In the genomic region with DNA sequence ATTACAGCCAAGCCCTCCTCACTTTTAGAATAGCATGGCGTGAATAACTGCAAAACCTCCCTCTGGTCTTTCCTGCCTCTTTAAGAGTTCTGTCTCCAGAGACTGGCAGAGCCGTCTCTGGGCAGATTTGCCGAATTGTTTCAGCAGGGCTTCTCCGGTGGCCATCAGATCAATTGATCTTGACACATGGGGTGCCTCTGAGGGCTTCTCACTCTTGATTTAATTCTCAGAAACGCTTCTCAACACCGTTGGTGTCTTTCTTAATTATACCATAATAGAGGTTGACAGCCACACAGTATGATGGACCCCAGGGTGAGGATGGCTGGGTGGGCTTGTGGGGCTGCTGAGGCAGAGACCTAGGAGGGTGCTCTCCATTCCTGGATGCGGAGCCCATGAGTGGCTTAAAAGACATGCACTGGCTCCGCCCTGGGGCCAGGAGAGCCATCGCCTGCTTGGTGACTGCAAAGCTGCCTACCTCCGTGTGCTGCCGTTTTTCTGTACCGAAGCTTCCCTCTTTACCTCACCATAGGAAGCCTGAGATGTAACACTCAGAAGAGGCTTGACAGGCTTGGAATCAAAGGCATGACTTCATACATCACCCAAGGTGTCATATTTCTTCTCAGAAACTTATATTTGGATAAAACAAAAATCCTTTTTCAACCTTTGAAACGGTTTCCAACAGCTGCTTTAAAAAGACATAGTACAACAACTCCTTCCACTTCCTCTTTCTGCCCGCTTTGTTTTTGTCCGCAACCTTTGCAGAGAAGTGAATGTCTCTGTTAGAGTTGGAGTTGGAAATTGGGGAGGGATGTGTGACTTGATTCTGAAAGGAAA, we compare ENCODE assay signal across 8 cellular contexts.
DNase-seq lines count a peak whose midpoint lies in the region; ATAC-seq, FAIRE-seq and TF ChIP-seq lines count a peak whose summit lies in the region.

No MANE protein-coding gene starts in this region.

- no peak for TF ChIP-seq CTCF in left ventricle myocardium inferior (IDR thresholded peaks at IDR 0.05; ENCODE audit: borderline replicate concordance)
- TF ChIP-seq CTCF in right atrium auricular region (IDR thresholded peaks at IDR 0.05): no peak
- TF ChIP-seq CTCF in PC-3 (conservative IDR thresholded peaks at IDR 0.05; ENCODE audit: low read depth, low read length): no peak

- H3K9me2 ChIP-seq in PC-3 (replicated peaks; ENCODE audit: low read length): no peaks in the 10 kb centered on the region

- no peak overlapping the region for H2AFZ ChIP-seq in PC-3 (ENCODE audit: low read length)

- H3K9me3 ChIP-seq in left ventricle myocardium inferior (replicated peaks): no peaks in the 10 kb centered on the region
- H3K9me3 ChIP-seq in right atrium auricular region: no peaks in the 10 kb centered on the region
- H3K9me3 ChIP-seq in PC-3 (ENCODE audit: low read length): no peaks in the 10 kb centered on the region

- H3K27ac ChIP-seq in left ventricle myocardium inferior (replicated peaks): peak overlapping the region; percentile 13
- no peak overlapping the region for H3K27ac ChIP-seq in right atrium auricular region
- no peak overlapping the region for H3K27ac ChIP-seq in PC-3 (ENCODE audit: low read length)

- H3K4me3 Mint-ChIP-seq in T-cell: peak overlapping the region in 2 of 3 donors; percentile 17 to 52

- ATAC-seq in HG03097 (IDR thresholded peaks at IDR 0.05; ENCODE audit: low FRiP score, unreplicated experiment) (peak; percentile 55), T-cell (replicated peaks in 1 of 4) (peak in 3 of 4 experiments; percentile 34 to 54 (median 53)), PC-3 (no peak)

- peaks cover 99% of the 10 kb centered on the region for H3K79me2 ChIP-seq in PC-3 (ENCODE audit: low read length)

- POLR2A ChIA-PET in T-cell (lab: Charles Lee) (no interaction called here), PC-3 (lab: Charles Lee; ENCODE audit: unreplicated experiment) (no interaction called here)

- H3K27ac Mint-ChIP-seq in T-cell: peak overlapping the region in 1 of 2 donors; percentile 64

- FAIRE-seq in HTR-8/SVneo (lab: Jason Lieb, UNC): no peak

- intact Hi-C loops in left ventricle myocardium inferior (cut with micrococcal nuclease): no loop called here
- intact Hi-C loops in PC-3 (cut with micrococcal nuclease): no loop called here

- H3F3A ChIP-seq in PC-3 (ENCODE audit: low read length, unreplicated experiment): no peaks in the 10 kb centered on the region

- CTCF ChIA-PET in T-cell (lab: Charles Lee): no interaction called here
- CTCF ChIA-PET in PC-3 (lab: Charles Lee): no interaction called here

- H3K36me3 Mint-ChIP-seq in T-cell: peaks cover 3% of the 10 kb centered on the region

- no peaks in the 10 kb centered on the region for H3K27me3 Mint-ChIP-seq in T-cell

- DNase-seq in left ventricle myocardium inferior: no peak
- DNase-seq in right atrium auricular region (ENCODE audit: low spot score): no peak
- peak in 1 of 34 experiments; percentile 34 for DNase-seq in T-cell
- peak; percentile 40 for DNase-seq in superior temporal gyrus (ENCODE audit: extremely low spot score)
- DNase-seq in activated gamma-delta T cell treated with Interleukin-2 at 50 U/mL for 16 hours: no peak
- no peak for DNase-seq in HTR-8/SVneo (ENCODE audit: insufficient read length, low spot score)
- no peak for DNase-seq in PC-3

- H3K9ac ChIP-seq in PC-3 (ENCODE audit: low read length): no peak overlapping the region

- no peaks in the 10 kb centered on the region for H3K36me3 ChIP-seq in left ventricle myocardium inferior
- H3K36me3 ChIP-seq in right atrium auricular region: no peaks in the 10 kb centered on the region
- no peaks in the 10 kb centered on the region for H3K36me3 ChIP-seq in PC-3 (ENCODE audit: low read depth, low read length)

- H3K27me3 ChIP-seq in left ventricle myocardium inferior (ENCODE audit: low read depth): no peaks in the 10 kb centered on the region
- H3K27me3 ChIP-seq in right atrium auricular region: no peaks in the 10 kb centered on the region
- H3K27me3 ChIP-seq in PC-3 (ENCODE audit: low read length): no peaks in the 10 kb centered on the region

- peaks cover 46 to 55% (median 52%) of the 10 kb centered on the region in 3 donors for H3K4me1 Mint-ChIP-seq in T-cell

- H3K9me3 Mint-ChIP-seq in T-cell: no peaks in the 10 kb centered on the region

- no peak overlapping the region for H3K4me2 ChIP-seq in PC-3 (ENCODE audit: low read length)

- H3K4me3 ChIP-seq in left ventricle myocardium inferior (no peak overlapping the region), right atrium auricular region (no peak overlapping the region), PC-3 (ENCODE audit: low read length) (no peak overlapping the region)

- H3K4me1 ChIP-seq in left ventricle myocardium inferior (peaks cover 70% of the 10 kb centered on the region), right atrium auricular region (peaks cover 0 to 69% of the 10 kb centered on the region in 2 donors), PC-3 (ENCODE audit: insufficient read depth, low read length) (no peaks in the 10 kb centered on the region)

- H4K20me1 ChIP-seq in PC-3 (ENCODE audit: low read length): peaks cover 28% of the 10 kb centered on the region; the same call in 1 of the 2 replicates

- no TSS peak for BruUV-seq in PC-3 (replicated peaks; lab: Mats Ljungman, UMichigan)
